Comparison of ENCODE assay signal across 8 cellular contexts in genomic region chr11:111635706-111636045, GRCh38. TPM values are rescaled to one million over a fixed set of nuclear protein-coding genes. Genes with fewer than 3 reads are reported as not detected.
DNase-seq lines count a peak whose midpoint lies in the region; ATAC-seq and TF ChIP-seq lines count a peak whose summit lies in the region.

No MANE protein-coding gene starts in this region.

- no peaks in the 10 kb centered on the region for H3K79me2 ChIP-seq in PC-3 (ENCODE audit: low read length)

- no peak overlapping the region for H3K4me2 ChIP-seq in PC-3 (ENCODE audit: low read length)

- H3F3A ChIP-seq in PC-3 (ENCODE audit: low read length, unreplicated experiment) = no peaks in the 10 kb centered on the region

- POLR2A ChIA-PET in PC-3 (lab: Charles Lee; ENCODE audit: unreplicated experiment) = no interaction called here

- no peaks in the 10 kb centered on the region for H3K9me2 ChIP-seq in PC-3 (replicated peaks; ENCODE audit: low read length)

- DNase-seq in H4 (ENCODE audit: low spot score) = peak; percentile 53
- DNase-seq in SW480 (ENCODE audit: low spot score) = peak; percentile 51
- DNase-seq in left cardiac atrium = peak; percentile 51
- DNase-seq in skeletal muscle cell (ENCODE audit: low read depth) = peak; percentile 39
- no peak for DNase-seq in PC-3
- no peak for DNase-seq in activated CD4-positive, CD25-positive, alpha-beta regulatory T cell (lab: John Stamatoyannopoulos, UW)
- DNase-seq in NCI-H1436 treated with DMSO at 0.1 percent for 48 hours (lab: John Stamatoyannopoulos, UW) = no peak

- H3K4me1 ChIP-seq in PC-3 (ENCODE audit: insufficient read depth, low read length) = peaks cover 18% of the 10 kb centered on the region

- no peak overlapping the region for H3K9ac ChIP-seq in PC-3 (ENCODE audit: low read length)

- intact Hi-C loops in left cardiac atrium (cut with DNase I) = no loop called here
- intact Hi-C loops in PC-3 (cut with micrococcal nuclease) = no loop called here

- no TSS peak for BruUV-seq in PC-3 (replicated peaks; lab: Mats Ljungman, UMichigan)

- H3K36me3 ChIP-seq in PC-3 (ENCODE audit: low read depth, low read length) = no peaks in the 10 kb centered on the region

- CTCF ChIA-PET in PC-3 (lab: Charles Lee) = no interaction called here

- H3K9me3 ChIP-seq in PC-3 (ENCODE audit: low read length) = no peaks in the 10 kb centered on the region

- no peak overlapping the region for H3K27ac ChIP-seq in PC-3 (ENCODE audit: low read length)

- H3K4me3 ChIP-seq in skeletal muscle cell (ENCODE audit: low read depth, low read length) (no peak overlapping the region), PC-3 (ENCODE audit: low read length) (no peak overlapping the region)

- H4K20me1 ChIP-seq in PC-3 (ENCODE audit: low read length) = no peaks in the 10 kb centered on the region

- H2AFZ ChIP-seq in PC-3 (ENCODE audit: low read length) = no peak overlapping the region

- no peak for TF ChIP-seq CTCF in PC-3 (conservative IDR thresholded peaks at IDR 0.05; ENCODE audit: low read depth, low read length)

- H3K27me3 ChIP-seq in PC-3 (ENCODE audit: low read length) = no peaks in the 10 kb centered on the region

- peak; percentile 89 to 93 for ATAC-seq in left cardiac atrium
- no peak for ATAC-seq in PC-3
- no peak for ATAC-seq in HG02884 (IDR thresholded peaks at IDR 0.05; ENCODE audit: unreplicated experiment)

RNA-seq across cellular contexts. Expression of gene SIK2, which starts 33.4 kb away (rescaled TPM):
- total RNA-seq in H4 (2014; rRNA removed; shearing (Covaris generic)) = 7.7 and 8.9 TPM in 2 replicates
- total RNA-seq in left cardiac atrium (10 to 100 TPM; 24.3 to 51.6 TPM), PC-3 (2014; rRNA removed) (8.6 and 9.0 TPM in 2 replicates)

Comparison
In these comparisons a context has a peak if more than half of its experiments do, and no peak if none do; other contexts are left out.
1. DNase-seq: peak in H4 (single experiment), SW480 (single experiment), left cardiac atrium (single experiment) and skeletal muscle cell (single experiment); none in PC-3 (single experiment), activated CD4-positive, CD25-positive, alpha-beta regulatory T cell (0 of 4) and NCI-H1436 treated with DMSO at 0.1 percent for 48 hours (single experiment).
2. ATAC-seq: peak in left cardiac atrium (2 of 2); none in PC-3 (single experiment) and HG02884 (single experiment).